ENCODE assay signal across 1 cellular context in genomic region chrX:17413228-17413627, GRCh38.
TF ChIP-seq lines count a peak whose summit lies in the region.

No MANE protein-coding gene starts in this region.

TF ChIP-seq in HEK293, 187 proteins besides CTCF, POLR2A, EP300 and RAD21 (continued from another document and continues in another):
- 0 out of 2 replicates have a peak, but pooled peaks have one; percentile 14 for TF ChIP-seq ZNF623 (tag by site-specific recombination; IDR thresholded peaks at IDR 0.05)
- TF ChIP-seq ZNF704 (tag by site-specific recombination; IDR thresholded peaks at IDR 0.05) = no peak
- TF ChIP-seq ZNF48 (tag by site-specific recombination; IDR thresholded peaks at IDR 0.05) = no peak
- TF ChIP-seq GFI1B (tag by site-specific recombination; IDR thresholded peaks at IDR 0.05) = no peak
- TF ChIP-seq ZNF302 (tag by site-specific recombination; IDR thresholded peaks at IDR 0.05; ENCODE audit: low read depth) = no peak
- TF ChIP-seq ZSCAN23 (tag by site-specific recombination; IDR thresholded peaks at IDR 0.05) = peak; percentile 67; the same call in 1 of the 2 replicates
- no peak for TF ChIP-seq ZNF398 (tag by site-specific recombination; IDR thresholded peaks at IDR 0.05)
- no peak for TF ChIP-seq ZBTB11 (tag by site-specific recombination; conservative IDR thresholded peaks at IDR 0.05; ENCODE audit: low read depth)
- TF ChIP-seq ZNF133 (tag by site-specific recombination; IDR thresholded peaks at IDR 0.05) = no peak
- no peak for TF ChIP-seq ZNF211 (tag by site-specific recombination; IDR thresholded peaks at IDR 0.05; ENCODE audit: low read depth)
- TF ChIP-seq ZNF843 (tag by site-specific recombination; IDR thresholded peaks at IDR 0.05) = peak; percentile 85
- TF ChIP-seq ZNF394 (tag by site-specific recombination; IDR thresholded peaks at IDR 0.05; ENCODE audit: borderline replicate concordance) = peak; percentile 62
- no peak for TF ChIP-seq ZNF747 (tag by site-specific recombination; IDR thresholded peaks at IDR 0.05)
- no peak for TF ChIP-seq ZNF114 (tag by site-specific recombination; IDR thresholded peaks at IDR 0.05)
- TF ChIP-seq ZSCAN30 (tag by site-specific recombination; IDR thresholded peaks at IDR 0.05) = no peak
- no peak for TF ChIP-seq GLIS2 (tag by site-specific recombination; IDR thresholded peaks at IDR 0.05)
- TF ChIP-seq ZNF571 (tag by site-specific recombination; IDR thresholded peaks at IDR 0.05) = no peak
- no peak for TF ChIP-seq ZNF23 (tag by site-specific recombination; IDR thresholded peaks at IDR 0.05; ENCODE audit: borderline replicate concordance)
- TF ChIP-seq ZNF248 (tag by site-specific recombination; IDR thresholded peaks at IDR 0.05) = no peak
- TF ChIP-seq ZBTB1 (tag by site-specific recombination; IDR thresholded peaks at IDR 0.05) = no peak
- TF ChIP-seq ZNF26 (tag by site-specific recombination; IDR thresholded peaks at IDR 0.05) = no peak
- no peak for TF ChIP-seq ZFP41 (tag by site-specific recombination; IDR thresholded peaks at IDR 0.05; ENCODE audit: borderline replicate concordance)
- TF ChIP-seq ZNF513 (tag by site-specific recombination; IDR thresholded peaks at IDR 0.05) = no peak
- peak; percentile 17; the same call in 1 of the 2 replicates for TF ChIP-seq OVOL3 (tag by site-specific recombination; IDR thresholded peaks at IDR 0.05)
- no peak for TF ChIP-seq ZBTB49 (tag by site-specific recombination; IDR thresholded peaks at IDR 0.05; ENCODE audit: low read depth)
- peak; percentile 47 for TF ChIP-seq FEZF1 (tag by site-specific recombination; IDR thresholded peaks at IDR 0.05)
- no peak for TF ChIP-seq ZNF626 (tag by site-specific recombination; IDR thresholded peaks at IDR 0.05)
- peak; percentile 63 for TF ChIP-seq ZNF148 (tag by site-specific recombination; IDR thresholded peaks at IDR 0.05; ENCODE audit: borderline replicate concordance)
- TF ChIP-seq ZNF585B (tag by site-specific recombination; IDR thresholded peaks at IDR 0.05) = no peak
- no peak for TF ChIP-seq IKZF3 (tag by site-specific recombination; IDR thresholded peaks at IDR 0.05)
- TF ChIP-seq ZNF362 (tag by site-specific recombination; IDR thresholded peaks at IDR 0.05) = peak; percentile 97
- TF ChIP-seq ZNF2 (tag by site-specific recombination; IDR thresholded peaks at IDR 0.05) = no peak
- TF ChIP-seq YY2 (tag by site-specific recombination; IDR thresholded peaks at IDR 0.05) = no peak
- TF ChIP-seq ZNF18 (tag by site-specific recombination; IDR thresholded peaks at IDR 0.05) = no peak
- TF ChIP-seq ZNF335 (tag by site-specific recombination; conservative IDR thresholded peaks at IDR 0.05) = no peak
- TF ChIP-seq ZNF24 (tag by site-specific recombination; IDR thresholded peaks at IDR 0.05) = peak; percentile 84
- TF ChIP-seq ZNF433 (tag by site-specific recombination; IDR thresholded peaks at IDR 0.05; ENCODE audit: low read depth) = no peak
- no peak for TF ChIP-seq ZNF280D (tag by site-specific recombination; IDR thresholded peaks at IDR 0.05)
